1 cellular context compared by ENCODE assay signal in genomic region chr12:6752931-6753771, GRCh38.
TF ChIP-seq lines count a peak whose summit lies in the region.

Gene MLF2, minus strand, starts transcription at chr12:6753141. Its CDS starts 807 bp downstream, at chr12:6752334.

TF ChIP-seq in K562, 482 proteins besides CTCF, POLR2A, EP300 and RAD21 (continued from another document and continues in another):
- TF ChIP-seq, protein P1, sequence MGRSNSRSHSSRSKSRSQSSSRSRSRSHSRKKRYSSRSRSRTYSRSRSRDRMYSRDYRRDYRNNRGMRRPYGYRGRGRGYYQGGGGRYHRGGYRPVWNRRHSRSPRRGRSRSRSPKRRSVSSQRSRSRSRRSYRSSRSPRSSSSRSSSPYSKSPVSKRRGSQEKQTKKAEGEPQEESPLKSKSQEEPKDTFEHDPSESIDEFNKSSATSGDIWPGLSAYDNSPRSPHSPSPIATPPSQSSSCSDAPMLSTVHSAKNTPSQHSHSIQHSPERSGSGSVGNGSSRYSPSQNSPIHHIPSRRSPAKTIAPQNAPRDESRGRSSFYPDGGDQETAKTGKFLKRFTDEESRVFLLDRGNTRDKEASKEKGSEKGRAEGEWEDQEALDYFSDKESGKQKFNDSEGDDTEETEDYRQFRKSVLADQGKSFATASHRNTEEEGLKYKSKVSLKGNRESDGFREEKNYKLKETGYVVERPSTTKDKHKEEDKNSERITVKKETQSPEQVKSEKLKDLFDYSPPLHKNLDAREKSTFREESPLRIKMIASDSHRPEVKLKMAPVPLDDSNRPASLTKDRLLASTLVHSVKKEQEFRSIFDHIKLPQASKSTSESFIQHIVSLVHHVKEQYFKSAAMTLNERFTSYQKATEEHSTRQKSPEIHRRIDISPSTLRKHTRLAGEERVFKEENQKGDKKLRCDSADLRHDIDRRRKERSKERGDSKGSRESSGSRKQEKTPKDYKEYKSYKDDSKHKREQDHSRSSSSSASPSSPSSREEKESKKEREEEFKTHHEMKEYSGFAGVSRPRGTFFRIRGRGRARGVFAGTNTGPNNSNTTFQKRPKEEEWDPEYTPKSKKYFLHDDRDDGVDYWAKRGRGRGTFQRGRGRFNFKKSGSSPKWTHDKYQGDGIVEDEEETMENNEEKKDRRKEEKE (IDR thresholded peaks at IDR 0.05; ENCODE audit: borderline replicate concordance in 1 of 2, control insufficient read depth in 1 of 2, low read depth in 2 of 2, low read length in 1 of 2) = 0 out of 4 replicates have a peak, but pooled peaks of 1 of the 2 experiments have one; percentile 63
- TF ChIP-seq TFAM (CRISPR knock-in tag; conservative IDR thresholded peaks at IDR 0.05) (no peak), HCFC1 (IDR thresholded peaks at IDR 0.05; ENCODE audit: low read depth, low read length) (peak; percentile 50; the same call in 1 of the 2 replicates), PCBP2 (IDR thresholded peaks at IDR 0.05; ENCODE audit: low read depth, low read length, poor library complexity, severe bottlenecking) (no peak), SUPT5H (IDR thresholded peaks at IDR 0.05) (peak; percentile 90), TAF7 (tag; IDR thresholded peaks at IDR 0.05) (0 out of 2 replicates have a peak, but pooled peaks have one; percentile 36), KDM2B (CRISPR knock-in tag; IDR thresholded peaks at IDR 0.05) (no peak), CCAR2 (IDR thresholded peaks at IDR 0.05; ENCODE audit: low read depth, low read length) (no peak), NFIX (CRISPR knock-in tag; IDR thresholded peaks at IDR 0.05; ENCODE audit: low read depth) (no peak), U2AF1 (optimal IDR thresholded peaks at IDR 0.05; ENCODE audit: low read depth, low read length) (peak; percentile 59), ZNF586 (CRISPR knock-in tag; conservative IDR thresholded peaks at IDR 0.05) (no peak), SREBF1 (IDR thresholded peaks at IDR 0.05; ENCODE audit: borderline replicate concordance, low read depth, low read length) (no peak), ELF2 (CRISPR knock-in tag; IDR thresholded peaks at IDR 0.05) (no peak), ILF3 (IDR thresholded peaks at IDR 0.05; ENCODE audit: borderline replicate concordance) (no peak), TRIM24 (IDR thresholded peaks at IDR 0.05) (no peak), RCOR1 (IDR thresholded peaks at IDR 0.05; ENCODE audit: borderline replicate concordance in 1 of 2, low read depth in 2 of 2, low read length in 2 of 2) (peak in 1 of 2 experiments; percentile 60; a peak in 1 of 4 replicates), ZNF217 (CRISPR knock-in tag; IDR thresholded peaks at IDR 0.05) (no peak), SETDB1 (IDR thresholded peaks at IDR 0.05; ENCODE audit: low read length) (no peak), RBM39 (optimal IDR thresholded peaks at IDR 0.05; ENCODE audit: low read depth, low read length) (no peak), PHTF2 (CRISPR knock-in tag; IDR thresholded peaks at IDR 0.05) (no peak), RUNX1 (IDR thresholded peaks at IDR 0.05; ENCODE audit: low read depth) (no peak), ZNF280B (CRISPR knock-in tag; IDR thresholded peaks at IDR 0.05) (no peak), ZNF384 (IDR thresholded peaks at IDR 0.05; ENCODE audit: low read depth, low read length) (no peak), TOE1 (IDR thresholded peaks at IDR 0.05; ENCODE audit: borderline replicate concordance) (peak; percentile 66; the same call in 1 of the 2 replicates), TOE1 (CRISPR knock-in tag; IDR thresholded peaks at IDR 0.05; ENCODE audit: borderline replicate concordance, low read depth) (no peak), HNRNPLL (IDR thresholded peaks at IDR 0.05; ENCODE audit: low read depth, low read length, poor library complexity, severe bottlenecking) (peak; percentile 30), HSF4 (CRISPR knock-in tag; IDR thresholded peaks at IDR 0.05; ENCODE audit: borderline replicate concordance) (no peak), NFYB (IDR thresholded peaks at IDR 0.05; ENCODE audit: extremely low read depth, insufficient read length) (no peak), PTBP1 (IDR thresholded peaks at IDR 0.05; ENCODE audit: low read depth, low read length) (no peak), ZFPM2 (CRISPR knock-in tag; IDR thresholded peaks at IDR 0.05) (no peak), ZNF507 (tag; conservative IDR thresholded peaks at IDR 0.05) (no peak), ZMIZ1 (IDR thresholded peaks at IDR 0.05; ENCODE audit: low read depth in 2 of 2, low read length in 2 of 2) (0 out of 4 replicates have a peak, but pooled peaks of 1 of the 2 experiments have one; percentile 15), DDX20 (tag; IDR thresholded peaks at IDR 0.05; ENCODE audit: low read depth) (no peak), HIVEP1 (CRISPR knock-in tag; IDR thresholded peaks at IDR 0.05) (0 out of 2 replicates have a peak, but pooled peaks have one; percentile 29), PBX2 (CRISPR knock-in tag; IDR thresholded peaks at IDR 0.05; ENCODE audit: low read depth) (no peak), PBX2 (tag; conservative IDR thresholded peaks at IDR 0.05; ENCODE audit: low read depth) (no peak), SRF (CRISPR knock-in tag; IDR thresholded peaks at IDR 0.05) (peak in 1 of 2 experiments; percentile 66; a peak in 1 of 4 replicates)
- TF ChIP-seq, protein P2, sequence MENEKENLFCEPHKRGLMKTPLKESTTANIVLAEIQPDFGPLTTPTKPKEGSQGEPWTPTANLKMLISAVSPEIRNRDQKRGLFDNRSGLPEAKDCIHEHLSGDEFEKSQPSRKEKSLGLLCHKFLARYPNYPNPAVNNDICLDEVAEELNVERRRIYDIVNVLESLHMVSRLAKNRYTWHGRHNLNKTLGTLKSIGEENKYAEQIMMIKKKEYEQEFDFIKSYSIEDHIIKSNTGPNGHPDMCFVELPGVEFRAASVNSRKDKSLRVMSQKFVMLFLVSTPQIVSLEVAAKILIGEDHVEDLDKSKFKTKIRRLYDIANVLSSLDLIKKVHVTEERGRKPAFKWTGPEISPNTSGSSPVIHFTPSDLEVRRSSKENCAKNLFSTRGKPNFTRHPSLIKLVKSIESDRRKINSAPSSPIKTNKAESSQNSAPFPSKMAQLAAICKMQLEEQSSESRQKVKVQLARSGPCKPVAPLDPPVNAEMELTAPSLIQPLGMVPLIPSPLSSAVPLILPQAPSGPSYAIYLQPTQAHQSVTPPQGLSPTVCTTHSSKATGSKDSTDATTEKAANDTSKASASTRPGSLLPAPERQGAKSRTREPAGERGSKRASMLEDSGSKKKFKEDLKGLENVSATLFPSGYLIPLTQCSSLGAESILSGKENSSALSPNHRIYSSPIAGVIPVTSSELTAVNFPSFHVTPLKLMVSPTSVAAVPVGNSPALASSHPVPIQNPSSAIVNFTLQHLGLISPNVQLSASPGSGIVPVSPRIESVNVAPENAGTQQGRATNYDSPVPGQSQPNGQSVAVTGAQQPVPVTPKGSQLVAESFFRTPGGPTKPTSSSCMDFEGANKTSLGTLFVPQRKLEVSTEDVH (IDR thresholded peaks at IDR 0.05; ENCODE audit: low read depth, partially characterized antibody) = peak; percentile 32
- TF ChIP-seq, protein P3, sequence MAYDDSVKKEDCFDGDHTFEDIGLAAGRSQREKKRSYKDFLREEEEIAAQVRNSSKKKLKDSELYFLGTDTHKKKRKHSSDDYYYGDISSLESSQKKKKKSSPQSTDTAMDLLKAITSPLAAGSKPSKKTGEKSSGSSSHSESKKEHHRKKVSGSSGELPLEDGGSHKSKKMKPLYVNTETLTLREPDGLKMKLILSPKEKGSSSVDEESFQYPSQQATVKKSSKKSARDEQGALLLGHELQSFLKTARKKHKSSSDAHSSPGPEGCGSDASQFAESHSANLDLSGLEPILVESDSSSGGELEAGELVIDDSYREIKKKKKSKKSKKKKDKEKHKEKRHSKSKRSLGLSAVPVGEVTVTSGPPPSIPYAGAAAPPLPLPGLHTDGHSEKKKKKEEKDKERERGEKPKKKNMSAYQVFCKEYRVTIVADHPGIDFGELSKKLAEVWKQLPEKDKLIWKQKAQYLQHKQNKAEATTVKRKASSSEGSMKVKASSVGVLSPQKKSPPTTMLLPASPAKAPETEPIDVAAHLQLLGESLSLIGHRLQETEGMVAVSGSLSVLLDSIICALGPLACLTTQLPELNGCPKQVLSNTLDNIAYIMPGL (CRISPR knock-in tag; IDR thresholded peaks at IDR 0.05) = no peak
- TF ChIP-seq, protein P4, sequence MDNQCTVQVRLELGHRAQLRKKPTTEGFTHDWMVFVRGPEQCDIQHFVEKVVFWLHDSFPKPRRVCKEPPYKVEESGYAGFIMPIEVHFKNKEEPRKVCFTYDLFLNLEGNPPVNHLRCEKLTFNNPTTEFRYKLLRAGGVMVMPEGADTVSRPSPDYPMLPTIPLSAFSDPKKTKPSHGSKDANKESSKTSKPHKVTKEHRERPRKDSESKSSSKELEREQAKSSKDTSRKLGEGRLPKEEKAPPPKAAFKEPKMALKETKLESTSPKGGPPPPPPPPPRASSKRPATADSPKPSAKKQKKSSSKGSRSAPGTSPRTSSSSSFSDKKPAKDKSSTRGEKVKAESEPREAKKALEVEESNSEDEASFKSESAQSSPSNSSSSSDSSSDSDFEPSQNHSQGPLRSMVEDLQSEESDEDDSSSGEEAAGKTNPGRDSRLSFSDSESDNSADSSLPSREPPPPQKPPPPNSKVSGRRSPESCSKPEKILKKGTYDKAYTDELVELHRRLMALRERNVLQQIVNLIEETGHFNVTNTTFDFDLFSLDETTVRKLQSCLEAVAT (IDR thresholded peaks at IDR 0.05) = no peak
- TF ChIP-seq, protein P5, sequence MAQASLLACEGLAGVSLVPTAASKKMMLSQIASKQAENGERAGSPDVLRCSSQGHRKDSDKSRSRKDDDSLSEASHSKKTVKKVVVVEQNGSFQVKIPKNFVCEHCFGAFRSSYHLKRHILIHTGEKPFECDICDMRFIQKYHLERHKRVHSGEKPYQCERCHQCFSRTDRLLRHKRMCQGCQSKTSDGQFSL (CRISPR knock-in tag; IDR thresholded peaks at IDR 0.05) = peak; percentile 80; the same call in 1 of the 2 replicates
- TF ChIP-seq, protein P5 (tag; IDR thresholded peaks at IDR 0.05) = 0 out of 4 replicates have a peak, but pooled peaks of 1 of the 2 experiments have one; percentile 62
- TF ChIP-seq, protein P6, sequence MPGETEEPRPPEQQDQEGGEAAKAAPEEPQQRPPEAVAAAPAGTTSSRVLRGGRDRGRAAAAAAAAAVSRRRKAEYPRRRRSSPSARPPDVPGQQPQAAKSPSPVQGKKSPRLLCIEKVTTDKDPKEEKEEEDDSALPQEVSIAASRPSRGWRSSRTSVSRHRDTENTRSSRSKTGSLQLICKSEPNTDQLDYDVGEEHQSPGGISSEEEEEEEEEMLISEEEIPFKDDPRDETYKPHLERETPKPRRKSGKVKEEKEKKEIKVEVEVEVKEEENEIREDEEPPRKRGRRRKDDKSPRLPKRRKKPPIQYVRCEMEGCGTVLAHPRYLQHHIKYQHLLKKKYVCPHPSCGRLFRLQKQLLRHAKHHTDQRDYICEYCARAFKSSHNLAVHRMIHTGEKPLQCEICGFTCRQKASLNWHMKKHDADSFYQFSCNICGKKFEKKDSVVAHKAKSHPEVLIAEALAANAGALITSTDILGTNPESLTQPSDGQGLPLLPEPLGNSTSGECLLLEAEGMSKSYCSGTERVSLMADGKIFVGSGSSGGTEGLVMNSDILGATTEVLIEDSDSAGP (CRISPR knock-in tag; IDR thresholded peaks at IDR 0.05) = no peak
